ENCODE assay signal across 20 cellular contexts in the genomic region with DNA sequence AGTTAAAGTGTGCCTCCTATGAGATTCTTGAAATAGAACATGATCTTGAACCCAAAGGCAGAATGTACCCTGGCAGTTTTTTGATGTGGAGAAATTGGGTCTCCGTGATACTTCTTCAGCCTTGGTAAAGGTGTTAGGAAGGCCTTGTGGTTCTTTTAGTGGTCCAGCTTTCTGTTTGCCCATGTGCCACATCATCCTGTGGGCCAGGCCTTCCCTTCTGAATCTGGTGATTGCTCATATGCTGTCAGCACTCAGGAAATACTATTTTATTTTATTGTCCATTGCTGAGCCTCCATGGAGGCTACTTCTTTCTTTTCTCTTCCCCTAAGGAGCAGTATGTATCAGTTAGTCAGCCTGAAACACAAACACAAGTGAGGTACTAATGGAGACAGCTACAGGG.
"Had no signal": no experiment of that assay in that cellular context is flagged by ENCODE, and none has a peak within 500 bp of the region (broad histone marks: within the 10 kb centered on the region; RNA-seq: fewer than 3 reads in every experiment).

No MANE protein-coding gene starts in this region.

- H3K27ac Mint-ChIP-seq: nephron had no signal

- H3K36me3 ChIP-seq: heart left ventricle, lower lobe of right lung, transverse colon had no signal

- H3K27ac ChIP-seq: heart left ventricle, lower lobe of right lung, psoas muscle, skin epidermis, transverse colon had no signal

- H3K27me3 ChIP-seq: heart left ventricle, transverse colon had no signal

- H3K4me3 ChIP-seq: heart left ventricle, lower lobe of right lung, psoas muscle, skin epidermis, transverse colon had no signal

- DNase-seq: effector memory CD4-positive, alpha-beta T cell; heart left ventricle; hippocampal formation; lower lobe of right lung; mesenchymal stem cell; midbrain; occipital lobe; psoas muscle; stimulated activated CD4-positive, alpha-beta T cell treated with anti-CD3 and anti-CD28 coated beads, Interleukin-2, amount 100 ng/mL, for 24 hours; stimulated activated CD4-positive, alpha-beta T cell treated with anti-CD3 and anti-CD28 coated beads, Interleukin-4, amount 100 ng/mL, for 4 hours; stimulated activated naive CD4-positive, alpha-beta T cell treated with Interleukin-2 at 50 U/mL for 16 hours; transverse colon had no signal

- H3K4me1 ChIP-seq: lower lobe of right lung, transverse colon had no signal

- FAIRE-seq: endometrium, frontal cortex, islet of Langerhans had no signal

- H3K4me3 Mint-ChIP-seq: nephron had no signal

- H3K9me3 ChIP-seq: lower lobe of right lung, psoas muscle, transverse colon had no signal

- ATAC-seq: esophagus mucosa, heart left ventricle, left lobe of liver, lower lobe of right lung, psoas muscle, sciatic nerve had no signal
